8 cellular contexts compared by ENCODE assay signal in genomic region chr1:66925944-66926343, GRCh38. TPM values are rescaled to one million over a fixed set of nuclear protein-coding genes. Genes with fewer than 3 reads are reported as not detected.
A peak's percentile ranks its signal among the peaks of the same experiment; 100 is the strongest.
DNase-seq lines count a peak whose midpoint lies in the region; ATAC-seq, FAIRE-seq and TF ChIP-seq lines count a peak whose summit lies in the region.

No MANE protein-coding gene starts in this region.

- H3K27me3 ChIP-seq in endothelial cell of umbilical vein (ENCODE audit: control insufficient read depth in 2 of 2, insufficient read depth in 2 of 2, low read length in 2 of 2) = no peaks in the 10 kb centered on the region
- H3K27me3 ChIP-seq in neutrophil = no peaks in the 10 kb centered on the region

- intact Hi-C loops in endothelial cell of umbilical vein (cut with micrococcal nuclease) = loop anchor here (1.0 to 2.0 kb wide), 2 partner anchors 173 to 197 kb away; partner anchors contain the start of gene DYNLT5

- H3K4me2 ChIP-seq in endothelial cell of umbilical vein (ENCODE audit: insufficient read depth, low read length) = peak overlapping the region; percentile 91

- peaks cover 51% of the 10 kb centered on the region for H3K36me3 Mint-ChIP-seq in activated T-cell treated with anti-CD3 and anti-CD28 coated beads, Interleukin-2, amount 50 U/mL, for 24 hours (ENCODE audit: low read depth)

- H3K9me3 ChIP-seq in endothelial cell of umbilical vein (replicated peaks; ENCODE audit: control insufficient read depth, insufficient read depth, low read length) (no peaks in the 10 kb centered on the region), neutrophil (no peaks in the 10 kb centered on the region)

- no peaks in the 10 kb centered on the region for H3K27me3 Mint-ChIP-seq in activated T-cell treated with anti-CD3 and anti-CD28 coated beads, Interleukin-2, amount 50 U/mL, for 24 hours

- ATAC-seq in GM19455 (IDR thresholded peaks at IDR 0.05; ENCODE audit: unreplicated experiment) (no peak), HG03095 (IDR thresholded peaks at IDR 0.05; ENCODE audit: unreplicated experiment) (no peak)

- peak overlapping the region; percentile 19 for H2AFZ ChIP-seq in endothelial cell of umbilical vein (ENCODE audit: low read depth, low read length)

- no peak for TF ChIP-seq CTCF in endothelial cell of umbilical vein (IDR thresholded peaks at IDR 0.05; ENCODE audit: extremely low read depth in 1 of 2, insufficient read depth in 1 of 2, low read depth in 1 of 2, low read length in 2 of 2)
- no peak for TF ChIP-seq CTCF in neutrophil (IDR thresholded peaks at IDR 0.05)

- no peaks in the 10 kb centered on the region for H4K20me1 ChIP-seq in endothelial cell of umbilical vein (replicated peaks; ENCODE audit: control insufficient read depth, extremely low read depth, insufficient read depth, low read length)

- H3K4me1 ChIP-seq in endothelial cell of umbilical vein (ENCODE audit: control insufficient read depth, extremely low read depth, insufficient read depth, low read length) = peaks cover 30% of the 10 kb centered on the region
- H3K4me1 ChIP-seq in neutrophil (ENCODE audit: control insufficient read depth in 1 of 2, insufficient read depth in 1 of 2, low read depth in 1 of 2, low read length in 1 of 2) = peaks cover 45 to 48% of the 10 kb centered on the region in 2 experiments

- DNase-seq in activated T-cell treated with anti-CD3 and anti-CD28 coated beads, Interleukin-2, amount 50 U/mL, for 24 hours = no peak
- DNase-seq in activated T-cell treated with anti-CD3 and anti-CD28 coated beads for 4 hours (no peak), RPMI8226 (peak; percentile 53), endothelial cell of umbilical vein (ENCODE audit: low read depth, low spot score) (no peak), HT-29 (ENCODE audit: low spot score) (no peak)

- no peaks in the 10 kb centered on the region for H3K9me1 ChIP-seq in endothelial cell of umbilical vein (replicated peaks; ENCODE audit: control insufficient read depth, extremely low read depth, insufficient read depth, low read length)

- H3K79me2 ChIP-seq in endothelial cell of umbilical vein (ENCODE audit: control insufficient read depth, insufficient read depth, low read length) = peaks cover 47% of the 10 kb centered on the region

- no peak for TF ChIP-seq POLR2A in endothelial cell of umbilical vein (IDR thresholded peaks at IDR 0.05; ENCODE audit: low read depth, low read length)

- H3K4me3 Mint-ChIP-seq in activated T-cell treated with anti-CD3 and anti-CD28 coated beads, Interleukin-2, amount 50 U/mL, for 24 hours = peak overlapping the region; percentile 96

- peak overlapping the region; percentile 95 for H3K9ac ChIP-seq in endothelial cell of umbilical vein (replicated peaks; ENCODE audit: extremely low read depth, insufficient read depth, low read length)

- POLR2A ChIA-PET in endothelial cell of umbilical vein (lab: Charles Lee) = no interaction called here

- H3K9me3 Mint-ChIP-seq in activated T-cell treated with anti-CD3 and anti-CD28 coated beads, Interleukin-2, amount 50 U/mL, for 24 hours = no peaks in the 10 kb centered on the region

- H3K27ac ChIP-seq in endothelial cell of umbilical vein (ENCODE audit: insufficient read depth, low read depth, low read length) (peak overlapping the region; percentile 13), neutrophil (peak overlapping the region; percentile 96)

- H3K36me3 ChIP-seq in endothelial cell of umbilical vein (ENCODE audit: control insufficient read depth in 2 of 2, extremely low read depth in 1 of 2, insufficient read depth in 2 of 2, low read length in 2 of 2) (no peaks in the 10 kb centered on the region), neutrophil (no peaks in the 10 kb centered on the region)

- H3K4me3 ChIP-seq in endothelial cell of umbilical vein (replicated peaks in 1 of 3; ENCODE audit: insufficient read depth in 1 of 3, low read depth in 1 of 3, low read length in 3 of 3) = peak overlapping the region; percentile 67 to 90 (median 82)
- peak overlapping the region; percentile 83 to 96 for H3K4me3 ChIP-seq in neutrophil (ENCODE audit: low read depth in 1 of 2, low read length in 1 of 2)

- H3K27ac Mint-ChIP-seq in activated T-cell treated with anti-CD3 and anti-CD28 coated beads, Interleukin-2, amount 50 U/mL, for 24 hours = peak overlapping the region; percentile 99

- CTCF ChIA-PET in endothelial cell of umbilical vein (lab: Charles Lee) = interaction anchor here (1.2 to 1.3 kb wide), 2 partner anchors 9 to 25 kb away, joined by 3 read pairs; no protein-coding TSS in a partner anchor

- FAIRE-seq in endothelial cell of umbilical vein (lab: Jason Lieb, UNC) = peak; percentile 31

- BruUV-seq in endothelial cell of umbilical vein (replicated peaks; lab: Mats Ljungman, UMichigan) = no TSS peak

- peaks cover 51% of the 10 kb centered on the region for H3K4me1 Mint-ChIP-seq in activated T-cell treated with anti-CD3 and anti-CD28 coated beads, Interleukin-2, amount 50 U/mL, for 24 hours (ENCODE audit: low read depth)

- dilution Hi-C loops in endothelial cell of umbilical vein (cut with MboI; ENCODE audit: extremely low pct_ligation_motif_present, low sequenced_read_pairs) = no loop called here

TF ChIP-seq in endothelial cell of umbilical vein, 7 proteins besides CTCF, POLR2A, EP300 and RAD21:
- TF ChIP-seq MYC (IDR thresholded peaks at IDR 0.05; ENCODE audit: low read depth, low read length) (no peak), EZH2 (IDR thresholded peaks at IDR 0.05; ENCODE audit: borderline replicate concordance, low read depth, low read length, severe bottlenecking) (no peak), JUN (IDR thresholded peaks at IDR 0.05; ENCODE audit: borderline replicate concordance, insufficient read depth, insufficient read length, low read depth) (no peak), MAX (IDR thresholded peaks at IDR 0.05; ENCODE audit: insufficient read depth, insufficient read length) (no peak)

RNA-seq across cellular contexts. Expression of gene MIER1, which starts 1.2 kb away (rescaled TPM):
- total RNA-seq in endothelial cell of umbilical vein = 36.8 and 38.5 TPM in 2 replicates
- 5.5 and 7.3 TPM in 2 replicates for polyA plus RNA-seq in endothelial cell of umbilical vein
- polyA plus RNA-seq in endothelial cell of umbilical vein (2011; cell fraction: cytosol; rRNA removed) = 8.9 and 10.0 TPM in 2 replicates
- 15.3 and 21.9 TPM in 2 replicates for polyA plus RNA-seq in endothelial cell of umbilical vein (2011; cell fraction: nucleus; rRNA removed)
- polyA plus RNA-seq in endothelial cell of umbilical vein (2012) = 19.8 and 25.9 TPM in 2 replicates
- polyA minus RNA-seq in endothelial cell of umbilical vein = 23.9 and 24.9 TPM in 2 replicates
- polyA minus RNA-seq in endothelial cell of umbilical vein (2011; cell fraction: cytosol; rRNA and poly(A)+ RNA removed) = 23.9 TPM
- polyA minus RNA-seq in endothelial cell of umbilical vein (2011; cell fraction: nucleus; rRNA and poly(A)+ RNA removed) = 64.4 and 88.3 TPM in 2 replicates
- 10.8 and 12.5 TPM in 2 replicates for total RNA-seq in HT-29 (2014; rRNA removed; shearing (Covaris generic))

RNA-seq across cellular contexts. Expression of gene DNAI4, which starts 1.3 kb away (rescaled TPM):
- total RNA-seq in endothelial cell of umbilical vein = 3.3 and 4.8 TPM in 2 replicates
- polyA plus RNA-seq in endothelial cell of umbilical vein = 0.46 and 0.51 TPM in 2 replicates
- polyA plus RNA-seq in endothelial cell of umbilical vein (2011; cell fraction: cytosol; rRNA removed) = 0.71 and 0.86 TPM in 2 replicates
- polyA plus RNA-seq in endothelial cell of umbilical vein (2011; cell fraction: nucleus; rRNA removed) = 0.62 and 1.7 TPM in 2 replicates
- polyA plus RNA-seq in endothelial cell of umbilical vein (2012) = 0.38 and 5.2 TPM in 2 replicates
- 0.73 and 0.85 TPM in 2 replicates for polyA minus RNA-seq in endothelial cell of umbilical vein
- polyA minus RNA-seq in endothelial cell of umbilical vein (2011; cell fraction: cytosol; rRNA and poly(A)+ RNA removed) = not detected
- polyA minus RNA-seq in endothelial cell of umbilical vein (2011; cell fraction: nucleus; rRNA and poly(A)+ RNA removed) = 1.4 and 1.7 TPM in 2 replicates
- total RNA-seq in HT-29 (2014; rRNA removed; shearing (Covaris generic)) = 0.68 and 1.4 TPM in 2 replicates
